24 cellular contexts compared by ENCODE assay signal in the genomic region with DNA sequence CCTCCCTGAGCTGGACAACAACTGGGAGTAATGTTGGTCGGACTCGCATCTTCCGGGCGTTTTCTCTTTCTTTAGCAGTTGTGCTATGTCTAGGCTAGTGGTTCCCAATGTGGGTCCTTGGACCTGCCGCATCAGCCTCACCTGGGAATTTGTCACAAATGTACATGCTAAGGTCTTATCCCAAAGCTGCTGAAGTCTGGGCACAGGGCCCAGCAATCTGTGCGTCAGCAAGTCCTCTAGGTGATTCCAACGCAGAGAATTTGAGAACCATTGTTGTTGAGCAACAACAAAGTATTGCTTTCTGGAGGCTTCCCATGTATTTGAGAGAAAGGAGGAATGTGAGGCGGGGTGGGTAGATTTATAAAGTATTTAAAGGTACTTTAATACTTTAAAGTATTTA. TPM values are rescaled to one million over a fixed set of nuclear protein-coding genes. Genes with fewer than 3 reads are reported as not detected.
DNase-seq lines count a peak whose midpoint lies in the region; ATAC-seq and TF ChIP-seq lines count a peak whose summit lies in the region.
"Had no signal": no experiment of that assay in that cellular context is flagged by ENCODE, and none has a peak within 500 bp of the region (broad histone marks: within the 10 kb centered on the region; RNA-seq: fewer than 3 reads in every experiment).

No MANE protein-coding gene starts in this region.

- H2AFZ ChIP-seq in SK-N-SH (ENCODE audit: low read depth) = no peak overlapping the region

- no peaks in the 10 kb centered on the region for H4K20me1 ChIP-seq in SK-N-SH (ENCODE audit: insufficient read depth)

- H3K4me1 ChIP-seq in SK-N-SH (ENCODE audit: control insufficient read depth in 1 of 2, insufficient read depth in 2 of 2, low read depth in 1 of 2, low read length in 1 of 2) (no peaks in the 10 kb centered on the region; a peak in 1 of 4 replicates), adrenal gland (replicated peaks in 1 of 2) (peaks cover 4 to 8% of the 10 kb centered on the region in 2 donors), colonic mucosa (no peaks in the 10 kb centered on the region)

- no peak overlapping the region for H3K27ac ChIP-seq in SK-N-SH (ENCODE audit: low read depth in 2 of 2, low read length in 1 of 2)
- peak overlapping the region in 1 of 5 donors; percentile 59 for H3K27ac ChIP-seq in adrenal gland
- H3K27ac ChIP-seq in colonic mucosa = no peak overlapping the region
- H3K27ac ChIP-seq: C4-2B, gastrocnemius medialis, suprapubic skin had no signal

- CTCF ChIA-PET in SK-N-SH (lab: Yijun Ruan, JAX) = no interaction called here

- 0 out of 2 replicates have a peak overlapping the region, but pooled peaks have one; percentile 28 for H3K4me2 ChIP-seq in SK-N-SH

- TF ChIP-seq CTCF in SK-N-SH (IDR thresholded peaks at IDR 0.05) (no peak), adrenal gland (IDR thresholded peaks at IDR 0.05) (no peak), fibroblast of mammary gland (conservative IDR thresholded peaks at IDR 0.05; ENCODE audit: control insufficient read depth, insufficient read depth, low read depth, low read length) (no peak), retinal pigment epithelial cell (conservative IDR thresholded peaks at IDR 0.05; ENCODE audit: low read depth, low read length) (no peak), colonic mucosa (IDR thresholded peaks at IDR 0.05) (no peak)

- H3K9ac ChIP-seq in SK-N-SH (no peak overlapping the region), colonic mucosa (ENCODE audit: low read depth in 2 of 2, low read length in 2 of 2) (no peak overlapping the region)

- H3K36me3 ChIP-seq in SK-N-SH (replicated peaks in 1 of 2; ENCODE audit: control insufficient read depth in 1 of 2, insufficient read depth in 2 of 2, low read length in 1 of 2) = no peaks in the 10 kb centered on the region
- H3K36me3 ChIP-seq in adrenal gland (replicated peaks in 1 of 2) = no peaks in the 10 kb centered on the region
- H3K36me3 ChIP-seq in colonic mucosa = no peaks in the 10 kb centered on the region
- H3K36me3 ChIP-seq: gastrocnemius medialis, suprapubic skin had no signal

- intact Hi-C loops in adrenal gland (cut with DNase I) = no loop called here
- intact Hi-C loops in colonic mucosa (cut with DNase I) = no loop called here

- H3K27me3 ChIP-seq in SK-N-SH (ENCODE audit: insufficient read depth) (peaks cover 23% of the 10 kb centered on the region; the same call in 1 of the 2 replicates), adrenal gland (no peaks in the 10 kb centered on the region), colonic mucosa (peaks cover 21% of the 10 kb centered on the region)

- H3K4me3 ChIP-seq in SK-N-SH (ENCODE audit: low read depth in 2 of 2, low read length in 1 of 2) (no peak overlapping the region), adrenal gland (no peak overlapping the region), fibroblast of mammary gland (ENCODE audit: control insufficient read depth, low read depth, low read length) (no peak overlapping the region), retinal pigment epithelial cell (ENCODE audit: low read length) (no peak overlapping the region), colonic mucosa (no peak overlapping the region)
- H3K4me3 ChIP-seq: gastrocnemius medialis, K562, suprapubic skin had no signal

- TF ChIP-seq POLR2A in adrenal gland (IDR thresholded peaks at IDR 0.05) = no peak

- no peaks in the 10 kb centered on the region for H3K9me2 ChIP-seq in SK-N-SH

- peak overlapping the region in 1 of 5 donors; percentile 24 for H3K4me3 Mint-ChIP-seq in immature natural killer cell
- H3K4me3 Mint-ChIP-seq: activated CD8-positive, alpha-beta T cell treated with anti-CD3 and anti-CD28 coated beads, Interleukin-2, amount 10 ng/mL, durations not matched to agents 7 days and 5 days; activated naive CD4-positive, alpha-beta T cell treated with anti-CD3 and anti-CD28 coated beads for 36 hours; activated T-cell treated with anti-CD3 and anti-CD28 coated beads, Interleukin-2, amount 50 U/mL, for 4 hours; natural killer cell had no signal

- H3K27ac Mint-ChIP-seq in immature natural killer cell = peak overlapping the region in 1 of 6 donors; percentile 63
- H3K27ac Mint-ChIP-seq: activated CD8-positive, alpha-beta T cell treated with anti-CD3 and anti-CD28 coated beads, Interleukin-2, amount 10 ng/mL, durations not matched to agents 7 days and 5 days; activated naive CD4-positive, alpha-beta T cell treated with anti-CD3 and anti-CD28 coated beads for 36 hours had no signal

- H3K9me3 ChIP-seq in SK-N-SH = no peaks in the 10 kb centered on the region
- no peaks in the 10 kb centered on the region for H3K9me3 ChIP-seq in adrenal gland (replicated peaks in 1 of 3)
- no peaks in the 10 kb centered on the region for H3K9me3 ChIP-seq in colonic mucosa
- H3K9me3 ChIP-seq: gastrocnemius medialis, suprapubic skin had no signal

- no peaks in the 10 kb centered on the region for H3K9me3 Mint-ChIP-seq in immature natural killer cell
- H3K9me3 Mint-ChIP-seq: activated naive CD4-positive, alpha-beta T cell treated with anti-CD3 and anti-CD28 coated beads for 36 hours; activated T-cell treated with anti-CD3 and anti-CD28 coated beads, Interleukin-2, amount 50 U/mL, for 4 hours; natural killer cell had no signal

- no peak for TF ChIP-seq EP300 in SK-N-SH (IDR thresholded peaks at IDR 0.05; ENCODE audit: borderline replicate concordance in 1 of 2, low read depth in 1 of 2, low read length in 1 of 2)

- H3F3A ChIP-seq in SK-N-SH (replicated peaks; ENCODE audit: insufficient read depth) = no peaks in the 10 kb centered on the region

- POLR2A ChIA-PET in SK-N-SH (lab: Yijun Ruan, JAX) = no interaction called here

- no peaks in the 10 kb centered on the region for H3K36me3 Mint-ChIP-seq in immature natural killer cell
- H3K36me3 Mint-ChIP-seq: natural killer cell had no signal

- no peak for ATAC-seq in SK-N-SH treated with all-trans-retinoic acid at 6 μM for 48 hours
- ATAC-seq in HG02798 (IDR thresholded peaks at IDR 0.05; ENCODE audit: poor library complexity, unreplicated experiment) = no peak
- ATAC-seq: activated CD8-positive, alpha-beta T cell treated with anti-CD3 and anti-CD28 coated beads, Interleukin-2, amount 10 ng/mL, durations not matched to agents 7 days and 5 days; activated T-cell treated with anti-CD3 and anti-CD28 coated beads, Interleukin-2, amount 50 U/mL, for 4 hours; gastrocnemius medialis; K562; natural killer cell had no signal

- H3K79me2 ChIP-seq in SK-N-SH (ENCODE audit: insufficient read depth) = no peaks in the 10 kb centered on the region

- peaks cover 35 to 39% of the 10 kb centered on the region in 2 donors for H3K4me1 Mint-ChIP-seq in immature natural killer cell

- H3K27me3 Mint-ChIP-seq in immature natural killer cell (ENCODE audit: low read depth in 3 of 3) = peaks cover 4 to 9% (median 5%) of the 10 kb centered on the region in 3 donors

- no peak for TF ChIP-seq RAD21 in SK-N-SH (IDR thresholded peaks at IDR 0.05; ENCODE audit: low read length)

- WGBS in SK-N-SH (ENCODE audit: low lambda C conversion rate) = 21% methylated on average over 8 of the region's 8 CpGs
- 70 to 80% (median 77%) methylated on average over 8 of the region's 8 CpGs for WGBS in adrenal gland, 4 donors

- no peak for DNase-seq in SK-N-SH
- peak; percentile 26 to 74 (median 54) for DNase-seq in adrenal gland
- peak; percentile 85 for DNase-seq in fibroblast of mammary gland (ENCODE audit: low read depth)
- peak; percentile 55 for DNase-seq in retinal pigment epithelial cell (ENCODE audit: low read depth)
- no peak for DNase-seq in colonic mucosa
- DNase-seq in immature natural killer cell = no peak
- DNase-seq: activated CD8-positive, alpha-beta T cell treated with anti-CD3 and anti-CD28 coated beads, Interleukin-2, amount 10 ng/mL, durations not matched to agents 7 days and 5 days; activated naive CD4-positive, alpha-beta T cell treated with anti-CD3 and anti-CD28 coated beads for 36 hours; activated T-cell treated with anti-CD3 and anti-CD28 coated beads, Interleukin-2, amount 50 U/mL, for 4 hours; anterior cingulate cortex; cortex of kidney; GDM1; kidney glomerular epithelial cell; natural killer cell; NCI-H187 treated with DMSO at 0.1 percent for 48 hours; NCI-H446 treated with DMSO at 0.1 percent for 48 hours; posterior cingulate gyrus; T1000 had no signal

TF ChIP-seq in SK-N-SH, 30 proteins besides CTCF, POLR2A, EP300 and RAD21 (continues in another document):
- TF ChIP-seq FOXM1 (IDR thresholded peaks at IDR 0.05; ENCODE audit: low read depth) (no peak), NFIC (IDR thresholded peaks at IDR 0.05; ENCODE audit: borderline replicate concordance) (no peak), MXI1 (IDR thresholded peaks at IDR 0.05; ENCODE audit: low read depth, low read length) (no peak)
- TF ChIP-seq, protein P1, sequence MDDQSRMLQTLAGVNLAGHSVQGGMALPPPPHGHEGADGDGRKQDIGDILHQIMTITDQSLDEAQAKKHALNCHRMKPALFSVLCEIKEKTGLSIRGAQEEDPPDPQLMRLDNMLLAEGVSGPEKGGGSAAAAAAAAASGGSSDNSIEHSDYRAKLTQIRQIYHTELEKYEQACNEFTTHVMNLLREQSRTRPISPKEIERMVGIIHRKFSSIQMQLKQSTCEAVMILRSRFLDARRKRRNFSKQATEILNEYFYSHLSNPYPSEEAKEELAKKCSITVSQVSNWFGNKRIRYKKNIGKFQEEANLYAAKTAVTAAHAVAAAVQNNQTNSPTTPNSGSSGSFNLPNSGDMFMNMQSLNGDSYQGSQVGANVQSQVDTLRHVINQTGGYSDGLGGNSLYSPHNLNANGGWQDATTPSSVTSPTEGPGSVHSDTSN (IDR thresholded peaks at IDR 0.05) = no peak

TF ChIP-seq in SK-N-SH treated with all-trans-retinoic acid at 6 μM for 48 hours, 23 proteins besides CTCF, POLR2A, EP300 and RAD21:
- TF ChIP-seq ZFP3 (CRISPR knock-in tag; IDR thresholded peaks at IDR 0.05) (no peak), BACH2 (CRISPR knock-in tag; IDR thresholded peaks at IDR 0.05; ENCODE audit: borderline replicate concordance) (no peak), ESRRG (CRISPR knock-in tag; IDR thresholded peaks at IDR 0.05) (no peak)

RNA-seq across cellular contexts. Expression of a gene that starts 4.0 kb away (rescaled TPM):
- polyA plus RNA-seq in SK-N-SH (2012; rRNA removed) (1.7 and 5.0 TPM in 2 replicates), adrenal gland (10 to 100 TPM in 1 of 3 donors, 1 to 10 TPM in 2; 5.9 to 17.2 (median 9.7) TPM), immature natural killer cell (1 to 10 TPM; 3.7 to 6.9 (median 6.3) TPM)
- 4.6 and 5.0 TPM in 2 replicates for polyA plus RNA-seq in SK-N-SH (2012; cell fraction: cytosol; rRNA removed)
- 1.9 and 2.8 TPM in 2 replicates for polyA plus RNA-seq in SK-N-SH (2012; cell fraction: nucleus; rRNA removed)
- total RNA-seq in adrenal gland (10 to 100 TPM; 11.4 to 33.8 (median 19.0) TPM), colonic mucosa (1 to 10 TPM; 1.1 to 2.7 TPM)

Comparison
In these comparisons a context has a peak if more than half of its experiments do, and no peak if none do; other contexts are left out.
1. DNase-seq: peak in adrenal gland (7 of 7), fibroblast of mammary gland (single experiment) and retinal pigment epithelial cell (single experiment); none in SK-N-SH (single experiment), colonic mucosa (single experiment) and immature natural killer cell (0 of 3).